In the genomic region with DNA sequence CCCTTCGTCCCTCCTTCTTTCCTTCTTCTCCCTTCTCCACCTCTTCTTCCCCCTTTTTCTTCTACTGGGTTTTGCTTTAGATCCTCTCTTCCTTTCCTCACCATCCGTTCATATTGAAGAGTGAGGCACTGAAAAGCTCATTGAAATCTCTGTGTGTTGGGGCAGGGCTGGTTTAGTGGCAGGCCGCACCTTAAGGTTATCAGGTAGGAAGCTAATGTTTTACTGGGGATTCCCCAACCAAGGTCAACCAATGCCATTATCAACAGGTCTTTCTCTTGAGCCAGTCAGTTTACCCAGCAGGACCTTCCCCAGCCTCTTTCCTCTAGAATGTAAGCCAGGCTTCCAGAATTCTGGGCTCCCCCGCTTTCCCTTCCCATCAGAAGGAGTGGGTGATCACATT, we compare ENCODE assay signal across 26 cellular contexts. TPM values are rescaled to one million over a fixed set of nuclear protein-coding genes. Genes with fewer than 3 reads are reported as not detected.
A peak's percentile ranks its signal among the peaks of the same experiment; 100 is the strongest.
DNase-seq lines count a peak whose midpoint lies in the region; ATAC-seq and TF ChIP-seq lines count a peak whose summit lies in the region.
"Had no signal": no experiment of that assay in that cellular context is flagged by ENCODE, and none has a peak within 500 bp of the region (broad histone marks: within the 10 kb centered on the region; RNA-seq: fewer than 3 reads in every experiment).

No MANE protein-coding gene starts in this region.

- H3K9me3 Mint-ChIP-seq in Caco-2 (ENCODE audit: unreplicated experiment) (peaks cover 10% of the 10 kb centered on the region), progenitor cell of endocrine pancreas (ENCODE audit: low read depth) (peaks cover 6% of the 10 kb centered on the region)
- no peaks in the 10 kb centered on the region for H3K9me3 Mint-ChIP-seq in activated CD4-positive, alpha-beta T cell treated with anti-CD3 and anti-CD28 coated beads, Interleukin-2, amount 10 ng/mL, durations not matched to agents 24 days and 14 days
- H3K9me3 Mint-ChIP-seq: CD4-positive, alpha-beta T cell had no signal

- H3K4me3 ChIP-seq in Caco-2 (ENCODE audit: low read depth, low read length) (no peak overlapping the region), left lung (no peak overlapping the region), uterus (no peak overlapping the region), HAP-1 (no peak overlapping the region)
- H3K4me3 ChIP-seq: BLaER1 had no signal

- H3K36me3 Mint-ChIP-seq in Caco-2 (ENCODE audit: insufficient read depth, unreplicated experiment): no peaks in the 10 kb centered on the region
- no peaks in the 10 kb centered on the region for H3K36me3 Mint-ChIP-seq in progenitor cell of endocrine pancreas (ENCODE audit: insufficient read depth)
- no peaks in the 10 kb centered on the region for H3K36me3 Mint-ChIP-seq in activated CD4-positive, alpha-beta T cell treated with anti-CD3 and anti-CD28 coated beads, Interleukin-2, amount 10 ng/mL, durations not matched to agents 24 days and 14 days (ENCODE audit: low read depth)

- no peaks in the 10 kb centered on the region for H3K9me3 ChIP-seq in Caco-2
- H3K9me3 ChIP-seq in left lung: no peaks in the 10 kb centered on the region
- H3K9me3 ChIP-seq in uterus: no peaks in the 10 kb centered on the region
- H3K9me3 ChIP-seq in HAP-1: 0 out of 2 replicates have a peak, but pooled peaks cover 2% of the 10 kb centered on the region
- H3K9me3 ChIP-seq: BLaER1, SK-N-SH had no signal

- TF ChIP-seq POLR2A in uterus (IDR thresholded peaks at IDR 0.05): no peak

- intact Hi-C loops in Caco-2 (cut with micrococcal nuclease; ENCODE audit: unreplicated experiment) (no loop called here), left lung (cut with DNase I) (no loop called here), uterus (cut with DNase I; ENCODE audit: low total_unique reads) (no loop called here)
- intact Hi-C loops in activated CD4-positive, alpha-beta T cell treated with anti-CD3 and anti-CD28 coated beads, Interleukin-2, amount 10 ng/mL, durations not matched to agents 24 days and 14 days (cut with micrococcal nuclease): no loop called here

- peaks cover 20% of the 10 kb centered on the region for H3K4me1 ChIP-seq in Caco-2
- peaks cover 0 to 21% of the 10 kb centered on the region in 2 donors for H3K4me1 ChIP-seq in left lung
- no peaks in the 10 kb centered on the region for H3K4me1 ChIP-seq in uterus
- no peaks in the 10 kb centered on the region for H3K4me1 ChIP-seq in HAP-1

- no peak overlapping the region for H3K27ac ChIP-seq in left lung
- H3K27ac ChIP-seq in uterus: no peak overlapping the region
- H3K27ac ChIP-seq: 22Rv1, BLaER1 had no signal

- peaks cover 20% of the 10 kb centered on the region for H3K4me1 Mint-ChIP-seq in Caco-2 (ENCODE audit: low read depth, unreplicated experiment)
- H3K4me1 Mint-ChIP-seq in progenitor cell of endocrine pancreas (ENCODE audit: low read depth): peaks cover 16% of the 10 kb centered on the region
- H3K4me1 Mint-ChIP-seq in activated CD4-positive, alpha-beta T cell treated with anti-CD3 and anti-CD28 coated beads, Interleukin-2, amount 10 ng/mL, durations not matched to agents 24 days and 14 days: no peaks in the 10 kb centered on the region

- in situ Hi-C loops in HAP-1 (cut with MboI; ENCODE audit: low sequenced_read_pairs): no loop called here

- TF ChIP-seq CTCF in Caco-2 (IDR thresholded peaks at IDR 0.05; ENCODE audit: insufficient read depth in 1 of 2, low read depth in 1 of 2, low read length in 1 of 2, severe bottlenecking in 1 of 2, unreplicated experiment in 1 of 2): no peak
- TF ChIP-seq CTCF in left lung (IDR thresholded peaks at IDR 0.05): no peak
- TF ChIP-seq CTCF in progenitor cell of endocrine pancreas (IDR thresholded peaks at IDR 0.05; ENCODE audit: unreplicated experiment): no peak
- TF ChIP-seq CTCF in uterus (IDR thresholded peaks at IDR 0.05): no peak

- POLR2A ChIA-PET in Caco-2 (lab: Charles Lee): interaction anchor here (0.7 kb wide), 1 partner anchor 35 kb away, joined by 3 read pairs; no protein-coding TSS in a partner anchor

- BruUV-seq in Caco-2 (replicated peaks; lab: Mats Ljungman, UMichigan): no TSS peak

- CTCF ChIA-PET in Caco-2 (lab: Charles Lee): interaction anchor here (0.6 to 1.7 kb wide), 4 partner anchors 12 to 239 kb away, joined by 3 to 12 read pairs (median 4); a partner anchor contains a TSS

- peak overlapping the region; percentile 7 for H3K27ac Mint-ChIP-seq in Caco-2 (ENCODE audit: unreplicated experiment)
- H3K27ac Mint-ChIP-seq in progenitor cell of endocrine pancreas: peak overlapping the region; percentile 0
- H3K27ac Mint-ChIP-seq in activated CD4-positive, alpha-beta T cell treated with anti-CD3 and anti-CD28 coated beads, Interleukin-2, amount 10 ng/mL, durations not matched to agents 24 days and 14 days: no peak overlapping the region
- H3K27ac Mint-ChIP-seq: CD4-positive, alpha-beta T cell had no signal

- DNase-seq in Caco-2 (peak in 1 of 2 experiments; percentile 11), NCI-H226 (peak; percentile 23), left lung (no peak), progenitor cell of endocrine pancreas (ENCODE audit: low spot score, unreplicated experiment) (no peak), uterus (no peak), HAP-1 (ENCODE audit: low spot score in 2 of 2) (no peak)
- no peak for DNase-seq in activated CD4-positive, alpha-beta T cell treated with anti-CD3 and anti-CD28 coated beads, Interleukin-2, amount 10 ng/mL, durations not matched to agents 24 days and 14 days
- DNase-seq: ACHN; CD4-positive, alpha-beta T cell; COR-L47; DND-41; KBM-7; NCI-H1092; NCI-H1436; NCI-H2029; NCI-H2227 treated with DMSO at 0.1 percent for 48 hours; NCI-H510A treated with DMSO at 0.1 percent for 48 hours; NCI-H748 treated with DMSO at 0.1 percent for 48 hours; NK-92 treated with Interleukin-12 subunit alpha and Interleukin-12 subunit beta, amount 100 ng/mL, for 24 hours; SIG-M5; SK-N-SH had no signal

- no peaks in the 10 kb centered on the region for H3K36me3 ChIP-seq in Caco-2 (ENCODE audit: control insufficient read depth, insufficient read depth, low read length)
- H3K36me3 ChIP-seq in left lung: no peaks in the 10 kb centered on the region
- no peaks in the 10 kb centered on the region for H3K36me3 ChIP-seq in uterus
- no peaks in the 10 kb centered on the region for H3K36me3 ChIP-seq in HAP-1 (replicated peaks)
- H3K36me3 ChIP-seq: BLaER1 had no signal

- H3K27me3 Mint-ChIP-seq in Caco-2 (ENCODE audit: insufficient read depth, unreplicated experiment) (no peaks in the 10 kb centered on the region), progenitor cell of endocrine pancreas (peaks cover 10% of the 10 kb centered on the region)
- H3K27me3 Mint-ChIP-seq in activated CD4-positive, alpha-beta T cell treated with anti-CD3 and anti-CD28 coated beads, Interleukin-2, amount 10 ng/mL, durations not matched to agents 24 days and 14 days: peaks cover 35% of the 10 kb centered on the region

- peak; percentile 22 for ATAC-seq in left lung
- ATAC-seq in GM21737 (IDR thresholded peaks at IDR 0.05; ENCODE audit: unreplicated experiment): no peak
- ATAC-seq: HepG2, Panc1 had no signal

- H3K27me3 ChIP-seq in Caco-2 (replicated peaks; ENCODE audit: control insufficient read depth, insufficient read depth, low read length) (no peaks in the 10 kb centered on the region), left lung (peaks cover 0 to 18% of the 10 kb centered on the region in 2 donors), uterus (peaks cover 0 to 6% of the 10 kb centered on the region in 2 donors), HAP-1 (ENCODE audit: low read depth) (peaks cover 14% of the 10 kb centered on the region)
- H3K27me3 ChIP-seq: BLaER1 had no signal

- H3K4me3 Mint-ChIP-seq in Caco-2 (ENCODE audit: unreplicated experiment) (no peak overlapping the region), progenitor cell of endocrine pancreas (ENCODE audit: low read depth) (no peak overlapping the region)
- no peak overlapping the region for H3K4me3 Mint-ChIP-seq in activated CD4-positive, alpha-beta T cell treated with anti-CD3 and anti-CD28 coated beads, Interleukin-2, amount 10 ng/mL, durations not matched to agents 24 days and 14 days
- H3K4me3 Mint-ChIP-seq: CD4-positive, alpha-beta T cell had no signal

RNA-seq across cellular contexts. Expression of a gene that starts 11.6 kb away (rescaled TPM):
- 41.7 and 44.7 TPM in 2 replicates for total RNA-seq in Caco-2 (2022)
- 100 to 1,000 TPM in 1 of 2 donors, 10 to 100 TPM in 1; 65.7 to 114 TPM for total RNA-seq in left lung
- total RNA-seq in progenitor cell of endocrine pancreas: 78.9 and 89.4 TPM in 2 replicates
- total RNA-seq in uterus: 100 to 1,000 TPM in 3 of 4 donors, 10 to 100 TPM in 1; 76.5 to 281 (median 163) TPM
- total RNA-seq in activated CD4-positive, alpha-beta T cell treated with anti-CD3 and anti-CD28 coated beads, Interleukin-2, amount 10 ng/mL, durations not matched to agents 24 days and 14 days: 33.6 and 33.9 TPM in 2 replicates
